In genomic region chr16:10619271-10619849, GRCh38 we compare ENCODE assay signal across 9 cellular contexts. TPM values are rescaled to one million over a fixed set of nuclear protein-coding genes. Genes with fewer than 3 reads are reported as not detected.
A peak's percentile ranks its signal among the peaks of the same experiment; 100 is the strongest.
DNase-seq lines count a peak whose midpoint lies in the region; ATAC-seq and TF ChIP-seq lines count a peak whose summit lies in the region.
"Had no signal": no experiment of that assay in that cellular context is flagged by ENCODE, and none has a peak within 500 bp of the region (broad histone marks: within the 10 kb centered on the region; RNA-seq: fewer than 3 reads in every experiment).

No MANE protein-coding gene starts in this region.

- peak overlapping the region; percentile 67 for H3K4me3 ChIP-seq in HUES6 (ENCODE audit: low read depth, low read length)

- no peak for ATAC-seq in naive thymus-derived CD8-positive, alpha-beta T cell
- ATAC-seq in GM21723 (IDR thresholded peaks at IDR 0.05; ENCODE audit: unreplicated experiment): no peak
- ATAC-seq: stimulated activated effector memory CD8-positive, alpha-beta T cell treated with anti-CD3 and anti-CD28 coated beads, Interleukin-12 subunit alpha, Interleukin-12 subunit beta, amount 100 ng/mL, for 72 hours had no signal

- no peaks in the 10 kb centered on the region for H3K36me3 Mint-ChIP-seq in nephron progenitor cell (ENCODE audit: low read depth)
- no peaks in the 10 kb centered on the region for H3K36me3 Mint-ChIP-seq in naive thymus-derived CD8-positive, alpha-beta T cell
- H3K36me3 Mint-ChIP-seq in HFFc6 (ENCODE audit: low read depth): no peaks in the 10 kb centered on the region
- H3K36me3 Mint-ChIP-seq: stimulated activated effector memory CD8-positive, alpha-beta T cell treated with anti-CD3 and anti-CD28 coated beads, Interleukin-12 subunit alpha, Interleukin-12 subunit beta, amount 100 ng/mL, for 72 hours had no signal

- H3K27ac Mint-ChIP-seq in nephron progenitor cell: no peak overlapping the region
- no peak overlapping the region for H3K27ac Mint-ChIP-seq in naive thymus-derived CD8-positive, alpha-beta T cell
- no peak overlapping the region for H3K27ac Mint-ChIP-seq in HFFc6
- H3K27ac Mint-ChIP-seq: stimulated activated effector memory CD8-positive, alpha-beta T cell treated with anti-CD3 and anti-CD28 coated beads, Interleukin-12 subunit alpha, Interleukin-12 subunit beta, amount 100 ng/mL, for 72 hours had no signal

- H3K27ac ChIP-seq in HUES6 (ENCODE audit: low read depth, low read length): no peak overlapping the region

- no peaks in the 10 kb centered on the region for H3K9me3 ChIP-seq in HUES6 (ENCODE audit: control insufficient read depth, insufficient read depth, low read depth, low read length)

- H3K4me1 Mint-ChIP-seq in nephron progenitor cell: peaks cover 35% of the 10 kb centered on the region
- H3K4me1 Mint-ChIP-seq in naive thymus-derived CD8-positive, alpha-beta T cell: peaks cover 0 to 1% (median 0%) of the 10 kb centered on the region in 4 donors
- H3K4me1 Mint-ChIP-seq in HFFc6 (ENCODE audit: low read depth): peaks cover 6% of the 10 kb centered on the region

- H3K9me3 Mint-ChIP-seq in nephron progenitor cell (no peaks in the 10 kb centered on the region), HFFc6 (no peaks in the 10 kb centered on the region)
- no peaks in the 10 kb centered on the region for H3K9me3 Mint-ChIP-seq in naive thymus-derived CD8-positive, alpha-beta T cell
- H3K9me3 Mint-ChIP-seq: stimulated activated effector memory CD8-positive, alpha-beta T cell treated with anti-CD3 and anti-CD28 coated beads, Interleukin-12 subunit alpha, Interleukin-12 subunit beta, amount 100 ng/mL, for 72 hours had no signal

- H3K4me1 ChIP-seq in HUES6 (ENCODE audit: control insufficient read depth, insufficient read depth, low read length): peaks cover 47% of the 10 kb centered on the region

- H3K4me3 Mint-ChIP-seq in nephron progenitor cell: peak overlapping the region; percentile 63
- H3K4me3 Mint-ChIP-seq in naive thymus-derived CD8-positive, alpha-beta T cell: no peak overlapping the region
- H3K4me3 Mint-ChIP-seq in HFFc6: no peak overlapping the region
- H3K4me3 Mint-ChIP-seq: stimulated activated effector memory CD8-positive, alpha-beta T cell treated with anti-CD3 and anti-CD28 coated beads, Interleukin-12 subunit alpha, Interleukin-12 subunit beta, amount 100 ng/mL, for 72 hours had no signal

- TF ChIP-seq CTCF in nephron progenitor cell (IDR thresholded peaks at IDR 0.05) (no peak), HFFc6 (IDR thresholded peaks at IDR 0.05) (no peak)

- peaks cover 24% of the 10 kb centered on the region for H3K27me3 Mint-ChIP-seq in nephron progenitor cell (ENCODE audit: low read depth, poor library complexity)
- H3K27me3 Mint-ChIP-seq in naive thymus-derived CD8-positive, alpha-beta T cell: peaks cover 6 to 37% (median 23%) of the 10 kb centered on the region in 5 donors
- peaks cover 22% of the 10 kb centered on the region for H3K27me3 Mint-ChIP-seq in HFFc6 (ENCODE audit: insufficient read depth)

- DNase-seq in AG20443 (ENCODE audit: low spot score) (peak; percentile 59), ecto neural progenitor cell (ENCODE audit: low spot score) (peak; percentile 69), nephron progenitor cell (peak; percentile 54), HFFc6 (no peak)
- no peak for DNase-seq in naive thymus-derived CD8-positive, alpha-beta T cell
- no peak for DNase-seq in activated effector memory CD4-positive, alpha-beta T cell treated with Interleukin-2 at 50 U/mL for 16 hours

- no peak overlapping the region for H3K9ac ChIP-seq in HUES6 (ENCODE audit: low read length)

- POLR2A ChIA-PET in naive thymus-derived CD8-positive, alpha-beta T cell (lab: Charles Lee): no interaction called here

- H3K36me3 ChIP-seq in HUES6 (ENCODE audit: control insufficient read depth, insufficient read depth, low read length): no peaks in the 10 kb centered on the region

- peaks cover 14% of the 10 kb centered on the region for H3K27me3 ChIP-seq in HUES6 (ENCODE audit: control insufficient read depth, insufficient read depth, low read length)

RNA-seq across cellular contexts. Expression of gene EMP2, which starts 39.0 kb away (rescaled TPM):
- not detected for total RNA-seq in naive thymus-derived CD8-positive, alpha-beta T cell
- not detected for polyA plus RNA-seq in naive thymus-derived CD8-positive, alpha-beta T cell
- total RNA-seq in HFFc6 (2021; fragmentation: NEBNext Ultra II Directional; extraction: Animal tissue kit (Norgen Biotek cat#: 25700)): 10 to 100 TPM; 14.3 to 35.7 (median 29.7) TPM

Comparison
In these comparisons a context has a peak if more than half of its experiments do, and no peak if none do; other contexts are left out.
1. DNase-seq: peak in AG20443 (single experiment), ecto neural progenitor cell (single experiment) and nephron progenitor cell (single experiment); none in naive thymus-derived CD8-positive, alpha-beta T cell (0 of 10), HFFc6 (single experiment) and activated effector memory CD4-positive, alpha-beta T cell treated with Interleukin-2 at 50 U/mL for 16 hours (single experiment).
2. RNA of gene EMP2, which starts 39.0 kb away (total RNA-seq): 14.3 to 35.7 TPM in HFFc6; not detected in naive thymus-derived CD8-positive, alpha-beta T cell; every median in the first group is over 10 times any median in the second.